1 cellular context compared by ENCODE assay signal in the genomic region with DNA sequence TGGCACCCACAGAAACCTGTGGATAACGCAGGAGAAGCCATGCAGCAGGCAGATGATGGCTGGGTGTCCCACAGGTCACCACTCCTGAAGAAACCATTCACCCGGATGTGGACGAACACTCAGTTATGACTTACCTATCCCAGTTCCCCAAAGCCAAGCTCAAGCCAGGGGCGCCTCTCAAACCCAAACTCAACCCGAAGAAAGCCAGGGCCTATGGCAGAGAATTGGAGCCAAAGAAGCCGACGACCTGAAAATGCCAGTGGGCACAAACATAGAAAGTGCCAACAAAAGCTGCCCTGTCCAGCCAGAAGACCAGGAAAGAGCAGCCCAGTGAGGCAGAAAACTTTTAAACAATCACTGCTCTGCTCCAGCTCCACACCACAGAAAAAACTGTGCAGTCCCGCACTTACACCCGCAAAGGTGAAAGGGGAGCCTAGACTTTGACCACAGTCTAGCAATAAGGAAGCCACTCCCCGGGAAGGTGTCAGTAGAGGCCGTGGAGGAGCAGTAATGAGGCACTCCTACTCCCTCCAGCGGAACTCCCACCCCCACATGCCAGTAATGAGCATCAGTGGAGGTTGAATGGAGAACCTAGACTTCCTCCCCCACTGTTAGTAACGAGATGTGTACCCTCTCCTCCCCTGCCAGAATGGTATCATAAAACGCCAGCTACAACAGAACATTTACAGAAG.
TF ChIP-seq lines count a peak whose summit lies in the region.

No MANE protein-coding gene starts in this region.

TF ChIP-seq in SK-N-SH, 30 proteins besides CTCF, POLR2A, EP300 and RAD21 (continued from another document):
- no peak for TF ChIP-seq IRF3 (IDR thresholded peaks at IDR 0.05; ENCODE audit: low read depth, low read length)
- TF ChIP-seq RXRA (IDR thresholded peaks at IDR 0.05; ENCODE audit: borderline replicate concordance, low read depth): no peak
